9 cellular contexts compared by ENCODE assay signal in genomic region chrX:47124466-47124865, GRCh38. TPM values are rescaled to one million over a fixed set of nuclear protein-coding genes. Genes with fewer than 3 reads are reported as not detected.
DNase-seq lines count a peak whose midpoint lies in the region; ATAC-seq and TF ChIP-seq lines count a peak whose summit lies in the region.
"Not testable (repeated sequence)": the region's sequence is repeated elsewhere in the genome, so short reads cannot be mapped to it uniquely, and the experiment has no call there.
"Had no signal": no experiment of that assay in that cellular context is flagged by ENCODE, and none has a peak within 500 bp of the region (broad histone marks: within the 10 kb centered on the region; RNA-seq: fewer than 3 reads in every experiment).

No MANE protein-coding gene starts in this region.

- ATAC-seq in activated T-cell treated with anti-CD3 and anti-CD28 coated beads, Interleukin-2, amount 50 U/mL, for 72 hours (replicated peaks in 1 of 2); central memory CD8-positive, alpha-beta T cell (replicated peaks; ENCODE audit: extremely low read depth, poor library complexity, severe bottlenecking); stimulated activated naive CD8-positive, alpha-beta T cell treated with anti-CD3 and anti-CD28 coated beads, Interleukin-15, amount 100 ng/mL, for 72 hours: not testable (repeated sequence)

- not testable (repeated sequence) for H4K20me1 ChIP-seq in BLaER1

- H3K4me1 Mint-ChIP-seq in activated T-cell treated with anti-CD3 and anti-CD28 coated beads, Interleukin-2, amount 50 U/mL, for 72 hours (ENCODE audit: low read depth); central memory CD8-positive, alpha-beta T cell; stimulated activated naive CD8-positive, alpha-beta T cell treated with anti-CD3 and anti-CD28 coated beads, Interleukin-15, amount 100 ng/mL, for 72 hours: not testable (repeated sequence)

- CTCF ChIA-PET in HEK293 (lab: Yijun Ruan, JAX) = interaction anchor here (0.7 to 1.6 kb wide), 3 partner anchors 17 to 63 kb away, joined by 3 to 5 read pairs (median 3); no protein-coding TSS in a partner anchor

- H3K9me3 Mint-ChIP-seq in activated T-cell treated with anti-CD3 and anti-CD28 coated beads, Interleukin-2, amount 50 U/mL, for 72 hours; central memory CD8-positive, alpha-beta T cell; stimulated activated naive CD8-positive, alpha-beta T cell treated with anti-CD3 and anti-CD28 coated beads, Interleukin-15, amount 100 ng/mL, for 72 hours: not testable (repeated sequence)

- H3K36me3 ChIP-seq in BLaER1; HEK293 (ENCODE audit: control insufficient read depth in 2 of 2, insufficient read depth in 1 of 2, low read length in 2 of 2): not testable (repeated sequence)

- H3K27ac Mint-ChIP-seq in activated T-cell treated with anti-CD3 and anti-CD28 coated beads, Interleukin-2, amount 50 U/mL, for 72 hours = peak overlapping the region; percentile 65
- peak overlapping the region; percentile 25 for H3K27ac Mint-ChIP-seq in central memory CD8-positive, alpha-beta T cell (ENCODE audit: low read depth)
- peak overlapping the region; percentile 43 to 71 for H3K27ac Mint-ChIP-seq in stimulated activated naive CD8-positive, alpha-beta T cell treated with anti-CD3 and anti-CD28 coated beads, Interleukin-15, amount 100 ng/mL, for 72 hours

- H3K4me1 ChIP-seq in BLaER1; HEK293 (ENCODE audit: control insufficient read depth, insufficient read depth, low read length): not testable (repeated sequence)

- POLR2A ChIA-PET in HEK293 (lab: Yijun Ruan, JAX) = not testable (repeated sequence)

- not testable (repeated sequence) for DNase-seq in activated T-cell treated with anti-CD3 and anti-CD28 coated beads, Interleukin-2, amount 50 U/mL, for 72 hours; central memory CD8-positive, alpha-beta T cell (ENCODE audit: low spot score in 2 of 2); stimulated activated naive CD8-positive, alpha-beta T cell treated with anti-CD3 and anti-CD28 coated beads, Interleukin-15, amount 100 ng/mL, for 72 hours

- not testable (repeated sequence) for H3K9ac ChIP-seq in BLaER1

- not testable (repeated sequence) for TF ChIP-seq CTCF in HEK293 (tag by site-specific recombination; IDR thresholded peaks at IDR 0.05)

- peaks cover 20% of the 10 kb centered on the region for H3K27me3 Mint-ChIP-seq in activated T-cell treated with anti-CD3 and anti-CD28 coated beads, Interleukin-2, amount 50 U/mL, for 72 hours (ENCODE audit: low read depth)
- H3K27me3 Mint-ChIP-seq in central memory CD8-positive, alpha-beta T cell; stimulated activated naive CD8-positive, alpha-beta T cell treated with anti-CD3 and anti-CD28 coated beads, Interleukin-15, amount 100 ng/mL, for 72 hours: not testable (repeated sequence)

- H3K4me2 ChIP-seq in BLaER1 = peak overlapping the region; percentile 22; the same call in 1 of the 2 replicates

- not testable (repeated sequence) for H3K9me3 ChIP-seq in BLaER1; HEK293 (ENCODE audit: control insufficient read depth, insufficient read depth, low read depth, low read length)

- H3K36me3 Mint-ChIP-seq in activated T-cell treated with anti-CD3 and anti-CD28 coated beads, Interleukin-2, amount 50 U/mL, for 72 hours (ENCODE audit: insufficient read depth in 2 of 2); central memory CD8-positive, alpha-beta T cell (ENCODE audit: insufficient read depth): not testable (repeated sequence)

- H3K4me3 Mint-ChIP-seq in activated T-cell treated with anti-CD3 and anti-CD28 coated beads, Interleukin-2, amount 50 U/mL, for 72 hours; central memory CD8-positive, alpha-beta T cell; stimulated activated naive CD8-positive, alpha-beta T cell treated with anti-CD3 and anti-CD28 coated beads, Interleukin-15, amount 100 ng/mL, for 72 hours: not testable (repeated sequence)

- H3K27ac ChIP-seq in BLaER1; HEK293 (ENCODE audit: extremely low read depth, low read depth, low read length): not testable (repeated sequence)

- H3K4me3 ChIP-seq in BLaER1; HEK293 (ENCODE audit: low read depth, low read length): not testable (repeated sequence)

- H3K27me3 ChIP-seq in BLaER1 = not testable (repeated sequence)

TF ChIP-seq in HEK293, 187 proteins besides CTCF, POLR2A, EP300 and RAD21:
- peak; percentile 93 for TF ChIP-seq ZNF366 (tag by site-specific recombination; conservative IDR thresholded peaks at IDR 0.05)

RNA-seq across cellular contexts. Expression of gene NDUFB11, which starts 20.0 kb away (rescaled TPM):
- 10 to 100 TPM; 66.7 to 84.3 TPM for total RNA-seq in activated T-cell treated with anti-CD3 and anti-CD28 coated beads, Interleukin-2, amount 50 U/mL, for 72 hours

RNA-seq across cellular contexts. Expression of gene RBM10, which starts 20.6 kb away (rescaled TPM):
- total RNA-seq in activated T-cell treated with anti-CD3 and anti-CD28 coated beads, Interleukin-2, amount 50 U/mL, for 72 hours = 10 to 100 TPM; 71.6 to 82.4 TPM

RNA-seq across cellular contexts. Expression of gene RGN, which starts 46.2 kb away (rescaled TPM):
- total RNA-seq in activated T-cell treated with anti-CD3 and anti-CD28 coated beads, Interleukin-2, amount 50 U/mL, for 72 hours = not detected
- total RNA-seq: A172; Calu3; CD4-positive, alpha-beta T cell; CD8-positive, alpha-beta T cell had no signal
